9 cellular contexts compared by ENCODE assay signal in the genomic region with DNA sequence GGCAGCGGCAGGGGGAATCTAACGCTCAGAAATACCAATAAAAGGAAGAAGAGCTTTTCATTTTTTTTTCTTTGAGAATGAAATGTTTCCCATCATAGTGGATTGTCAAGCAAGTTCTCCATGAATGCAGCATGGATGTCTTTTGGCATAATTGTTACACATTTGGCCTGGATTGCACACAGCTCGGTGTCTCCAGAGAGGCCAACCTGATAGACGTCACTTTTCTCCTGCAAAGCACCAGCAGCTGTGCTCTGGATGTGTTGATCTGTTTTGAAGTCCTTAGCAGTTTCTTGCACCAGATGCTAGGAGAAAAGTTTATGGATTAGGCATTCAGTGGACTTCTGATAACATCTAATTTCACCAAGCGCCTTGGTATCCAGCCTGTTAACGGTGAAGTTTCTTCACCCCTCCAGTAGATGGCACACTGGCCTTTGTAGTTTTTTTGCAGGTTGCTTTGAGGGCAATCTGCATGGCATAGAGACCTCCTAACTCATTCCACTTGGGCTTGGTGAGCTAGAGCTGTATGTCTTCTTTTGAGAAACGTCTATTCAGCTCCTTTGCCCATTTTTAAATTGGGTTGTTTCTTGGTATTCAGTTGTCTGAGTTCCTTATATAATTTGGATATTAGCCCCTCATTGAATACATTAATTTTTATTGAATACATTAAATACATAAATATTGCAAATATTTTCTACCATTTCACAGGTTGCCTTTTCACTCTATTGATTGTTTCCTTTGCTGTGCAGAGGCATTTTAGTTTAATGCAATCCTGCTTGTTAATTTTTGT. TPM values are rescaled to one million over a fixed set of nuclear protein-coding genes. Genes with fewer than 3 reads are reported as not detected.
DNase-seq lines count a peak whose midpoint lies in the region; ATAC-seq and TF ChIP-seq lines count a peak whose summit lies in the region.
"Had no signal": no experiment of that assay in that cellular context is flagged by ENCODE, and none has a peak within 500 bp of the region (broad histone marks: within the 10 kb centered on the region; RNA-seq: fewer than 3 reads in every experiment).

No MANE protein-coding gene starts in this region.

- intact Hi-C loops in sciatic nerve (cut with DNase I), result no loop called here

- no peak for TF ChIP-seq POLR2A in NB4 (IDR thresholded peaks at IDR 0.05; ENCODE audit: extremely low read depth, insufficient read length)

- peak; percentile 28 for TF ChIP-seq CTCF in AG09309 (IDR thresholded peaks at IDR 0.05; ENCODE audit: control insufficient read depth, insufficient read depth, low read depth, low read length, missing control alignments)
- peak; percentile 82 for TF ChIP-seq CTCF in NB4 (IDR thresholded peaks at IDR 0.05; ENCODE audit: low read depth, low read length)
- peak; percentile 50 for TF ChIP-seq CTCF in fibroblast of villous mesenchyme (IDR thresholded peaks at IDR 0.05; ENCODE audit: insufficient read depth, low read depth, low read length)

- H3K4me3 ChIP-seq in AG09309 (ENCODE audit: control insufficient read depth, low read depth, low read length) (no peak overlapping the region), NB4 (ENCODE audit: low read depth, low read length) (no peak overlapping the region), fibroblast of villous mesenchyme (ENCODE audit: low read depth, low read length) (no peak overlapping the region)
- no peak overlapping the region for H3K4me3 ChIP-seq in effector memory CD4-positive, alpha-beta T cell (ENCODE audit: insufficient read depth, low read depth, low read length, poor library complexity, severe bottlenecking)

- no peaks in the 10 kb centered on the region for H3K4me1 ChIP-seq in effector memory CD4-positive, alpha-beta T cell (ENCODE audit: control insufficient read depth, insufficient read depth, low read length, poor library complexity, severe bottlenecking)

- DNase-seq in AG09309 (ENCODE audit: low read depth) (no peak), NB4 (ENCODE audit: low read depth) (peak; percentile 70), RPMI7951 (ENCODE audit: low read depth) (peak; percentile 28), fibroblast of villous mesenchyme (ENCODE audit: low read depth) (peak; percentile 18), sciatic nerve (ENCODE audit: low spot score) (no peak)
- no peak for DNase-seq in effector memory CD4-positive, alpha-beta T cell

- H3K36me3 ChIP-seq in effector memory CD4-positive, alpha-beta T cell (ENCODE audit: control insufficient read depth, insufficient read depth, low read length), result no peaks in the 10 kb centered on the region

- H3K27ac ChIP-seq in effector memory CD4-positive, alpha-beta T cell (ENCODE audit: insufficient read depth, low read length, poor library complexity, severe bottlenecking), result no peak overlapping the region

- ATAC-seq in GM18498 (IDR thresholded peaks at IDR 0.05; ENCODE audit: unreplicated experiment) (peak; percentile 75), HG02623 (IDR thresholded peaks at IDR 0.05; ENCODE audit: unreplicated experiment) (peak; percentile 78), sciatic nerve (peak; percentile 56)

- no peaks in the 10 kb centered on the region for H3K9me3 ChIP-seq in effector memory CD4-positive, alpha-beta T cell (ENCODE audit: control insufficient read depth, low read length)

- no peaks in the 10 kb centered on the region for H3K27me3 ChIP-seq in effector memory CD4-positive, alpha-beta T cell (replicated peaks; ENCODE audit: control insufficient read depth, insufficient read depth, low read length, poor library complexity, severe bottlenecking)

RNA-seq across cellular contexts. Expression of a gene that starts 59.7 kb away (rescaled TPM):
- total RNA-seq in RPMI7951 (2014; rRNA removed; shearing (Covaris generic)), result not detected in 2 replicates
- total RNA-seq in fibroblast of villous mesenchyme (0.43 and 0.64 TPM in 2 replicates), sciatic nerve (0.45 TPM)
- total RNA-seq: glomerular endothelial cell had no signal

Comparison
In these comparisons a context has a peak if more than half of its experiments do, and no peak if none do; other contexts are left out.
1. DNase-seq: peak in NB4 (single experiment), RPMI7951 (single experiment) and fibroblast of villous mesenchyme (single experiment); none in AG09309 (single experiment), sciatic nerve (single experiment) and effector memory CD4-positive, alpha-beta T cell (0 of 3).
2. CTCF ChIP-seq: peak in every context shown above with its lines; median percentile 82 in NB4; 50 in fibroblast of villous mesenchyme; 28 in AG09309.
3. Peak in every context shown above with its lines, with median percentiles within 50 percentile points of each other: ATAC-seq.